Comparison of ENCODE assay signal across 19 cellular contexts in genomic region chr9:128246471-128246870, GRCh38. TPM values are rescaled to one million over a fixed set of nuclear protein-coding genes. Genes with fewer than 3 reads are reported as not detected.
DNase-seq lines count a peak whose midpoint lies in the region; ATAC-seq, FAIRE-seq and TF ChIP-seq lines count a peak whose summit lies in the region.
"Had no signal": no experiment of that assay in that cellular context is flagged by ENCODE, and none has a peak within 500 bp of the region (broad histone marks: within the 10 kb centered on the region; RNA-seq: fewer than 3 reads in every experiment).

No MANE protein-coding gene starts in this region.

- TF ChIP-seq CTCF in RWPE1 (conservative IDR thresholded peaks at IDR 0.05; ENCODE audit: low read depth) = no peak

- H3K9me3 ChIP-seq in BLaER1 (no peaks in the 10 kb centered on the region), mesodermal cell (ENCODE audit: control insufficient read depth, low read length) (no peaks in the 10 kb centered on the region)
- H3K9me3 ChIP-seq: MG63 had no signal

- no peak for FAIRE-seq in GM12892 (lab: Jason Lieb, UNC)
- FAIRE-seq: bronchial epithelial cell, GM12891, H1 had no signal

- TF ChIP-seq POLR2A in GM12892 (IDR thresholded peaks at IDR 0.05; ENCODE audit: low read depth, low read length) = no peak

- H3K4me1 ChIP-seq in BLaER1 (peaks cover 58% of the 10 kb centered on the region), mesodermal cell (ENCODE audit: control insufficient read depth, insufficient read depth, low read length, poor library complexity, severe bottlenecking) (peaks cover 38% of the 10 kb centered on the region)

- H3K36me3 ChIP-seq in BLaER1 (no peaks in the 10 kb centered on the region), mesodermal cell (ENCODE audit: control insufficient read depth, insufficient read depth, low read length) (peaks cover 7% of the 10 kb centered on the region)
- H3K36me3 ChIP-seq: MG63 had no signal

- H3K4me2 ChIP-seq in BLaER1 = peak overlapping the region; percentile 89

- CTCF ChIA-PET in RWPE1 (lab: Yijun Ruan, JAX) = no interaction called here

- H3K27me3 ChIP-seq in BLaER1 = peaks cover 5% of the 10 kb centered on the region; the same call in 1 of the 2 replicates
- H3K27me3 ChIP-seq: MG63 had no signal

- no peak for DNase-seq in RWPE1 (ENCODE audit: low spot score)
- no peak for DNase-seq in activated CD4-positive, alpha-beta T cell treated with anti-CD3 and anti-CD28 coated beads, Interleukin-2, amount 10 ng/mL, durations not matched to agents 24 days and 14 days
- DNase-seq in GM12892 (ENCODE audit: insufficient read length) = no peak
- DNase-seq: activated CD4-positive, alpha-beta T cell treated with anti-CD3 and anti-CD28 coated beads for 1 hour; activated naive CD4-positive, alpha-beta T cell treated with anti-CD3 and anti-CD28 coated beads, Interleukin-2, amount 50 U/mL, for 16 hours; activated T-cell treated with anti-CD3 and anti-CD28 coated beads for 4 hours; dorsolateral prefrontal cortex; hypothalamus; NCI-H1694 treated with DMSO at 0.1 percent for 48 hours; NCI-H446; stimulated activated naive CD8-positive, alpha-beta T cell treated with anti-CD3 and anti-CD28 coated beads, Interleukin-15, amount 100 ng/mL, for 72 hours had no signal

- H3K27ac Mint-ChIP-seq in activated CD4-positive, alpha-beta T cell treated with anti-CD3 and anti-CD28 coated beads, Interleukin-2, amount 10 ng/mL, durations not matched to agents 24 days and 14 days = no peak overlapping the region
- H3K27ac Mint-ChIP-seq: progenitor cell of endocrine pancreas; stimulated activated naive CD8-positive, alpha-beta T cell treated with anti-CD3 and anti-CD28 coated beads, Interleukin-15, amount 100 ng/mL, for 72 hours had no signal

- 67 to 83% methylated on average over 1 of the region's 2 CpGs for WGBS in mesodermal cell (ENCODE audit: insufficient coverage in 2 of 2), 2 experiments

- peaks cover 17% of the 10 kb centered on the region for H3K4me1 Mint-ChIP-seq in activated CD4-positive, alpha-beta T cell treated with anti-CD3 and anti-CD28 coated beads, Interleukin-2, amount 10 ng/mL, durations not matched to agents 24 days and 14 days

- H3K36me3 Mint-ChIP-seq in activated CD4-positive, alpha-beta T cell treated with anti-CD3 and anti-CD28 coated beads, Interleukin-2, amount 10 ng/mL, durations not matched to agents 24 days and 14 days (ENCODE audit: low read depth) = no peaks in the 10 kb centered on the region

- H3K4me3 ChIP-seq in BLaER1 (no peak overlapping the region), mesodermal cell (ENCODE audit: extremely low read depth, insufficient read depth, low read length, poor library complexity, severe bottlenecking) (no peak overlapping the region)
- H3K4me3 ChIP-seq: dorsolateral prefrontal cortex, MG63 had no signal

- peaks cover 28% of the 10 kb centered on the region for H3K27me3 Mint-ChIP-seq in activated CD4-positive, alpha-beta T cell treated with anti-CD3 and anti-CD28 coated beads, Interleukin-2, amount 10 ng/mL, durations not matched to agents 24 days and 14 days

- H3K4me3 Mint-ChIP-seq in activated CD4-positive, alpha-beta T cell treated with anti-CD3 and anti-CD28 coated beads, Interleukin-2, amount 10 ng/mL, durations not matched to agents 24 days and 14 days = no peak overlapping the region
- H3K4me3 Mint-ChIP-seq: stimulated activated naive CD8-positive, alpha-beta T cell treated with anti-CD3 and anti-CD28 coated beads, Interleukin-15, amount 100 ng/mL, for 72 hours had no signal

- H3K27ac ChIP-seq in BLaER1 = peak overlapping the region; percentile 91
- H3K27ac ChIP-seq in RWPE1 = peak overlapping the region; percentile 33
- H3K27ac ChIP-seq in mesodermal cell (ENCODE audit: low read depth, low read length, severe bottlenecking) = peak overlapping the region; percentile 88

- intact Hi-C loops in activated CD4-positive, alpha-beta T cell treated with anti-CD3 and anti-CD28 coated beads, Interleukin-2, amount 10 ng/mL, durations not matched to agents 24 days and 14 days (cut with micrococcal nuclease) = no loop called here

- H4K20me1 ChIP-seq in BLaER1 = no peaks in the 10 kb centered on the region

- H3K9ac ChIP-seq in BLaER1 = peak overlapping the region; percentile 69

- POLR2A ChIA-PET in RWPE1 (lab: Yijun Ruan, JAX; ENCODE audit: low non-redundant PET) = no interaction called here

- no peaks in the 10 kb centered on the region for H3K9me3 Mint-ChIP-seq in activated CD4-positive, alpha-beta T cell treated with anti-CD3 and anti-CD28 coated beads, Interleukin-2, amount 10 ng/mL, durations not matched to agents 24 days and 14 days
- H3K9me3 Mint-ChIP-seq: stimulated activated naive CD8-positive, alpha-beta T cell treated with anti-CD3 and anti-CD28 coated beads, Interleukin-15, amount 100 ng/mL, for 72 hours had no signal

- ATAC-seq in HG03457 (IDR thresholded peaks at IDR 0.05; ENCODE audit: unreplicated experiment) = no peak
- ATAC-seq: stimulated activated naive CD8-positive, alpha-beta T cell treated with anti-CD3 and anti-CD28 coated beads, Interleukin-15, amount 100 ng/mL, for 72 hours had no signal

RNA-seq across cellular contexts. Expression of gene GOLGA2, which starts 29.3 kb away (rescaled TPM):
- polyA plus RNA-seq in mesodermal cell (2013, experiment 1 of 2) = 78.9 TPM
- polyA plus RNA-seq in mesodermal cell (2013, experiment 2 of 2) = 77.0 TPM
- 44.1 and 50.4 TPM in 2 replicates for total RNA-seq in activated CD4-positive, alpha-beta T cell treated with anti-CD3 and anti-CD28 coated beads, Interleukin-2, amount 10 ng/mL, durations not matched to agents 24 days and 14 days
- polyA plus RNA-seq in GM12892 (2012; ENCODE audit: missing spikeins) = 21.9 TPM

RNA-seq across cellular contexts. Expression of gene SWI5, which starts 29.6 kb away (rescaled TPM):
- polyA plus RNA-seq in mesodermal cell (2013, experiment 1 of 2) = 38.4 TPM
- 30.8 TPM for polyA plus RNA-seq in mesodermal cell (2013, experiment 2 of 2)
- 13.6 and 14.3 TPM in 2 replicates for total RNA-seq in activated CD4-positive, alpha-beta T cell treated with anti-CD3 and anti-CD28 coated beads, Interleukin-2, amount 10 ng/mL, durations not matched to agents 24 days and 14 days
- polyA plus RNA-seq in GM12892 (2012; ENCODE audit: missing spikeins) = 21.3 TPM

RNA-seq across cellular contexts. Expression of gene DNM1, which starts 43.3 kb away (rescaled TPM):
- 49.9 TPM for polyA plus RNA-seq in mesodermal cell (2013, experiment 1 of 2)
- polyA plus RNA-seq in mesodermal cell (2013, experiment 2 of 2) = 38.6 TPM
- 0.95 and 1.5 TPM in 2 replicates for total RNA-seq in activated CD4-positive, alpha-beta T cell treated with anti-CD3 and anti-CD28 coated beads, Interleukin-2, amount 10 ng/mL, durations not matched to agents 24 days and 14 days
- 0.36 TPM for polyA plus RNA-seq in GM12892 (2012; ENCODE audit: missing spikeins)

RNA-seq across cellular contexts. Expression of gene CIZ1, which starts 55.1 kb away (rescaled TPM):
- polyA plus RNA-seq in mesodermal cell (2013, experiment 1 of 2) = 110 TPM
- polyA plus RNA-seq in mesodermal cell (2013, experiment 2 of 2) = 97.3 TPM
- total RNA-seq in activated CD4-positive, alpha-beta T cell treated with anti-CD3 and anti-CD28 coated beads, Interleukin-2, amount 10 ng/mL, durations not matched to agents 24 days and 14 days = 142 and 143 TPM in 2 replicates
- polyA plus RNA-seq in GM12892 (2012; ENCODE audit: missing spikeins) = 38.6 TPM

Comparison
In these comparisons a context has a peak if more than half of its experiments do, and no peak if none do; other contexts are left out.
1. H3K27ac ChIP-seq: peak in every context shown above with its lines; median percentile 91 in BLaER1; 88 in mesodermal cell; 33 in RWPE1.